Comparison of ENCODE assay signal across 1 cellular context in the genomic region with DNA sequence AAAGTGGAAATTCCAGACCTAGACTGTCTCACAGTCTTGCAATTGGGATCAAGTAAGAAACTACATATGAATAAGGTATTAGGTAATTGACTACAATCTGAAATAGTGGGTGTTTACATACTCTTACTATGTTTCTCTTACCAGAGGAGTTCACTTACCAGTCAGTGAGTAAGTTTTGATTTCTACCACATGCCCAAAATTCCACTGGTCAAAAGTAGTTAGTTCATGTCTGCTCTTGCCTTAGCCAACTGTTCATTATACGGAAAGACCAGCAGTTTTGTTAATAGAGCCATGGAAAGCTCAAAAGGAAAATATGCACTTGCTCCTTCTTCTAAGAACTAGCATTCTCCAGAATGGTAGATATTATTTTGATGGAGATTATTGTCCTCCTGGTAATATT.
TF ChIP-seq lines count a peak whose summit lies in the region.

No MANE protein-coding gene starts in this region.

TF ChIP-seq in IMR-90, 13 proteins besides CTCF, POLR2A, EP300 and RAD21:
- TF ChIP-seq NFE2L2 (IDR thresholded peaks at IDR 0.05; ENCODE audit: low read depth, low read length), result no peak
- TF ChIP-seq, protein P1, sequence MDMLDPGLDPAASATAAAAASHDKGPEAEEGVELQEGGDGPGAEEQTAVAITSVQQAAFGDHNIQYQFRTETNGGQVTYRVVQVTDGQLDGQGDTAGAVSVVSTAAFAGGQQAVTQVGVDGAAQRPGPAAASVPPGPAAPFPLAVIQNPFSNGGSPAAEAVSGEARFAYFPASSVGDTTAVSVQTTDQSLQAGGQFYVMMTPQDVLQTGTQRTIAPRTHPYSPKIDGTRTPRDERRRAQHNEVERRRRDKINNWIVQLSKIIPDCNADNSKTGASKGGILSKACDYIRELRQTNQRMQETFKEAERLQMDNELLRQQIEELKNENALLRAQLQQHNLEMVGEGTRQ (IDR thresholded peaks at IDR 0.05; ENCODE audit: low read depth, low read length), result no peak
- no peak for TF ChIP-seq SMC3 (IDR thresholded peaks at IDR 0.05; ENCODE audit: low read depth, low read length)
- no peak for TF ChIP-seq MXI1 (IDR thresholded peaks at IDR 0.05; ENCODE audit: borderline replicate concordance, low read depth, low read length)
- TF ChIP-seq CEBPB (IDR thresholded peaks at IDR 0.05; ENCODE audit: low read depth, low read length), result no peak
- TF ChIP-seq, protein P2, sequence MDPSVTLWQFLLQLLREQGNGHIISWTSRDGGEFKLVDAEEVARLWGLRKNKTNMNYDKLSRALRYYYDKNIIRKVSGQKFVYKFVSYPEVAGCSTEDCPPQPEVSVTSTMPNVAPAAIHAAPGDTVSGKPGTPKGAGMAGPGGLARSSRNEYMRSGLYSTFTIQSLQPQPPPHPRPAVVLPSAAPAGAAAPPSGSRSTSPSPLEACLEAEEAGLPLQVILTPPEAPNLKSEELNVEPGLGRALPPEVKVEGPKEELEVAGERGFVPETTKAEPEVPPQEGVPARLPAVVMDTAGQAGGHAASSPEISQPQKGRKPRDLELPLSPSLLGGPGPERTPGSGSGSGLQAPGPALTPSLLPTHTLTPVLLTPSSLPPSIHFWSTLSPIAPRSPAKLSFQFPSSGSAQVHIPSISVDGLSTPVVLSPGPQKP (IDR thresholded peaks at IDR 0.05; ENCODE audit: borderline replicate concordance, low read depth, low read length), result no peak
- TF ChIP-seq MAFK (IDR thresholded peaks at IDR 0.05; ENCODE audit: low read depth, low read length), result no peak
- no peak for TF ChIP-seq MAZ (IDR thresholded peaks at IDR 0.05; ENCODE audit: borderline replicate concordance, low read depth, low read length)
- TF ChIP-seq BHLHE40 (IDR thresholded peaks at IDR 0.05; ENCODE audit: low read depth, low read length), result no peak
- no peak for TF ChIP-seq RFX5 (IDR thresholded peaks at IDR 0.05; ENCODE audit: low read depth, low read length)
- TF ChIP-seq FOS (IDR thresholded peaks at IDR 0.05; ENCODE audit: low read depth, low read length), result no peak
- TF ChIP-seq CHD1 (IDR thresholded peaks at IDR 0.05; ENCODE audit: low read depth, low read length), result no peak
- TF ChIP-seq RCOR1 (IDR thresholded peaks at IDR 0.05; ENCODE audit: insufficient replicate concordance, low read length), result no peak
